Comparison of ENCODE assay signal across 21 cellular contexts in genomic region chr1:231763481-231763880, GRCh38.
"Had no signal": no experiment of that assay in that cellular context is flagged by ENCODE, and none has a peak within 500 bp of the region (broad histone marks: within the 10 kb centered on the region; RNA-seq: fewer than 3 reads in every experiment).

No MANE protein-coding gene starts in this region.

- DNase-seq: dorsolateral prefrontal cortex; effector CD8-positive, alpha-beta T cell; foreskin melanocyte; head of caudate nucleus; hippocampal formation; kidney glomerular epithelial cell; mesendoderm; naive thymus-derived CD8-positive, alpha-beta T cell; nucleus accumbens; ovary; sigmoid colon; stimulated activated CD4-positive, alpha-beta T cell treated with anti-CD3 and anti-CD28 coated beads, Interleukin-2, amount 100 ng/mL, for 24 hours; stimulated activated CD4-positive, alpha-beta T cell treated with anti-CD3 and anti-CD28 coated beads, Interleukin-4, amount 100 ng/mL, for 4 hours; stimulated activated naive B cell treated with anti-CD40 and anti-IgM and Interleukin-4, amounts not matched to agents 10 μg/mL and 1 μg/mL and 100 μg/mL, for 72 hours; stimulated activated naive CD8-positive, alpha-beta T cell treated with anti-CD3 and anti-CD28 coated beads, Interleukin-15, amount 100 ng/mL, for 72 hours; testis; upper lobe of right lung had no signal

- H3K27ac ChIP-seq: coronary artery, dorsolateral prefrontal cortex, ovary, right atrium auricular region, sigmoid colon, skin epidermis, testis, tibial nerve, upper lobe of right lung had no signal

- ATAC-seq: naive thymus-derived CD8-positive, alpha-beta T cell; stimulated activated naive B cell treated with anti-CD40 and anti-IgM and Interleukin-4, amounts not matched to agents 10 μg/mL and 1 μg/mL and 100 μg/mL, for 72 hours; stimulated activated naive CD8-positive, alpha-beta T cell treated with anti-CD3 and anti-CD28 coated beads, Interleukin-15, amount 100 ng/mL, for 72 hours; upper lobe of right lung had no signal

- H3K9me3 ChIP-seq: ovary, right atrium auricular region, sigmoid colon, testis, tibial nerve, upper lobe of right lung had no signal

- H3K4me1 ChIP-seq: right atrium auricular region, sigmoid colon, testis, tibial nerve, upper lobe of right lung had no signal

- H3K36me3 ChIP-seq: ovary, right atrium auricular region, sigmoid colon, upper lobe of right lung had no signal

- H3K27me3 ChIP-seq: dorsolateral prefrontal cortex, ovary, right atrium auricular region, sigmoid colon, testis, tibial nerve, upper lobe of right lung had no signal

- H3K4me3 ChIP-seq: coronary artery, dorsolateral prefrontal cortex, ovary, right atrium auricular region, sigmoid colon, skin epidermis, testis, tibial nerve, upper lobe of right lung had no signal
